8 cellular contexts compared by ENCODE assay signal in the genomic region with DNA sequence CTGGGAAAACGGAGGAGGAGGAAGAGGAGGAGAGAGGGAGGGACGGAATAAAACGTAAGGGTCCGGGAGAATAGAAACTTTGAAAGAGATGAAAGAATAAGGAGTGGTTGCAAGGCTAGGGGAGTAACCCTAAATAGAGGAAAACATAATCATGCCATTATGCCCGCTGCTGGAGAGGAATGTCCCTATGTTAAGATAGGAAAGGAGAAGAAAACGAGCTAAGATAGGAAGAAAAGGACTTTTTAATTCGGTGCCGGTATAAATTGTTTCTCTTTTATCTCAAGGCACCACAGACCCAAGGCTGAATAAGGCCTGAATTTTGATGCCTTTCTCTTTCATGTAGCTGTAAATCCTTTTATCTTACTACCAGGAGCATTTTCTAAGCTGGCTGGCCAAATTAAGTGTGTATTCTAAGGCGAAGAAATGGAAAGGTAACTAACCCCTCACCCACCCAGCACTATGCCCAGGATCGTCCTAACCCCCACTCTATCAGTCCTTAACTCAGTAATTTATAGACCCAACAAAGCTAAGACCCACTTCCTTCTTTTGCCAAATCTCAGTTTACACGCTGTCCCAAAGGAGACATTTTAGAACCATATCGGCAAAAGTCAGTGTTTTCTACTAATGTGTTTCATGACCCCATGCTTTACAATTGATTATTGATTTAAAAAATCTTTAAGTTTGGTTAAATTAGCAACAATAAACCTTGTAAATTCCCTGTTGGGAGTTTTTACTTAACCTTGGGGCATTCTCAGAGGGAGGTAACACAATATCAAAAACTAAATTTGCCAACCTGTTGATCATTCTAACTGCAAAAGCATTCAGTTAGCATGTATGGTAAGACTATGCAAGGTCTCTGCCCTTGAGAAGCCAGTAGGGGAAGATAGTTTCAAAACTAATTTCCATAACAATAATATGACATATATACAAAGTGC. TPM values are rescaled to one million over a fixed set of nuclear protein-coding genes. Genes with fewer than 3 reads are reported as not detected.
A peak's percentile ranks its signal among the peaks of the same experiment; 100 is the strongest.
DNase-seq lines count a peak whose midpoint lies in the region; ATAC-seq and TF ChIP-seq lines count a peak whose summit lies in the region.

No MANE protein-coding gene starts in this region.

- peak overlapping the region; percentile 84 for H3K56ac ChIP-seq in IMR-90 (ENCODE audit: extremely low read depth, insufficient read depth, low read length)

- H3K4me2 ChIP-seq in IMR-90 (ENCODE audit: low read depth, low read length), result peak overlapping the region; percentile 99

- peak overlapping the region; percentile 18; the same call in 1 of the 2 replicates for H3K18ac ChIP-seq in IMR-90 (ENCODE audit: low read depth, low read length)

- no peak overlapping the region for H2BK15ac ChIP-seq in IMR-90 (ENCODE audit: low read depth, low read length)

- H4K91ac ChIP-seq in IMR-90 (ENCODE audit: insufficient read depth, low read depth, low read length), result no peak overlapping the region

- H3K27ac Mint-ChIP-seq in natural killer cell, result peak overlapping the region; percentile 91

- H3K9me1 ChIP-seq in IMR-90 (ENCODE audit: insufficient read depth, low read length), result no peaks in the 10 kb centered on the region

- in situ Hi-C loops in IMR-90 (cut with MboI; ENCODE audit: low sequenced_read_pairs), result no loop called here

- no peak for TF ChIP-seq RAD21 in IMR-90 (IDR thresholded peaks at IDR 0.05; ENCODE audit: low read length)

- no peak for DNase-seq in BJ (ENCODE audit: low read depth)
- no peak for DNase-seq in IMR-90
- DNase-seq in colonic mucosa, result no peak
- DNase-seq in natural killer cell, result no peak
- no peak for DNase-seq in activated gamma-delta T cell (lab: John Stamatoyannopoulos, UW)

- H3K14ac ChIP-seq in IMR-90 (replicated peaks; ENCODE audit: low read depth, low read length), result peak overlapping the region; percentile 83

- H3K79me1 ChIP-seq in IMR-90 (ENCODE audit: low read depth in 1 of 2, low read length in 2 of 2), result no peaks in the 10 kb centered on the region; a peak in 1 of 4 replicates

- H3K9ac ChIP-seq in IMR-90 (ENCODE audit: low read depth, low read length), result peak overlapping the region; percentile 91
- H3K9ac ChIP-seq in colonic mucosa (ENCODE audit: low read depth in 2 of 2, low read length in 2 of 2), result peak overlapping the region in 1 of 2 donors; percentile 78

- peaks cover 13 to 28% of the 10 kb centered on the region in 2 donors for H3K4me1 Mint-ChIP-seq in natural killer cell

- H3K27ac ChIP-seq in IMR-90 (ENCODE audit: insufficient read depth, low read length), result peak overlapping the region; percentile 86
- H3K27ac ChIP-seq in colonic mucosa, result peak overlapping the region; percentile 58

- H3K4me1 ChIP-seq in IMR-90 (ENCODE audit: control insufficient read depth, insufficient read depth, low read length) (no peaks in the 10 kb centered on the region), colonic mucosa (no peaks in the 10 kb centered on the region)

- peak overlapping the region; percentile 53; the same call in 1 of the 2 replicates for H3K23ac ChIP-seq in IMR-90 (ENCODE audit: low read depth, low read length)

- no peak for TF ChIP-seq CTCF in BJ (IDR thresholded peaks at IDR 0.05; ENCODE audit: insufficient read depth, low read depth, low read length)
- TF ChIP-seq CTCF in IMR-90 (conservative IDR thresholded peaks at IDR 0.05; ENCODE audit: low read depth, low read length), result no peak
- TF ChIP-seq CTCF in colonic mucosa (IDR thresholded peaks at IDR 0.05), result no peak
- no peak for TF ChIP-seq CTCF in natural killer cell (IDR thresholded peaks at IDR 0.05)

- H3K36me3 ChIP-seq in BJ (ENCODE audit: control insufficient read depth, insufficient read depth, low read length), result no peaks in the 10 kb centered on the region
- H3K36me3 ChIP-seq in IMR-90 (ENCODE audit: control insufficient read depth, insufficient read depth, low read length), result no peaks in the 10 kb centered on the region; the same call in 1 of the 2 replicates
- no peaks in the 10 kb centered on the region for H3K36me3 ChIP-seq in colonic mucosa

- H3K9me3 ChIP-seq in IMR-90 (ENCODE audit: control insufficient read depth, insufficient read depth, low read length) (no peaks in the 10 kb centered on the region), colonic mucosa (no peaks in the 10 kb centered on the region)

- intact Hi-C loops in IMR-90 (cut with micrococcal nuclease) (loop anchor here (1.0 to 2.0 kb wide), 2 partner anchors 42 to 69 kb away; a partner anchor contains a TSS), colonic mucosa (cut with DNase I) (no loop called here), natural killer cell (cut with micrococcal nuclease) (loop anchor here (1.0 to 5.0 kb wide), 3 partner anchors 41 to 68 kb away; a partner anchor contains a TSS)

- no peaks in the 10 kb centered on the region for H3K36me3 Mint-ChIP-seq in natural killer cell

- dilution Hi-C loops in IMR-90 (cut with HindIII; ENCODE audit: low sequenced_read_pairs, unreplicated experiment), result no loop called here

- H2BK120ac ChIP-seq in IMR-90 (ENCODE audit: low read depth, low read length), result no peak overlapping the region

- H2AK9ac ChIP-seq in IMR-90 (replicated peaks; ENCODE audit: low read depth, low read length, poor library complexity), result no peak overlapping the region

- H3K9me3 Mint-ChIP-seq in natural killer cell, result no peaks in the 10 kb centered on the region

- peak overlapping the region; percentile 91 for H2BK5ac ChIP-seq in IMR-90 (ENCODE audit: low read depth, low read length, poor library complexity, severe bottlenecking)

- ATAC-seq in IMR-90 (ENCODE audit: low read depth), result no peak
- no peak for ATAC-seq in natural killer cell
- ATAC-seq in GM21786 (IDR thresholded peaks at IDR 0.05; ENCODE audit: unreplicated experiment), result no peak
- no peak for ATAC-seq in HG03520 (IDR thresholded peaks at IDR 0.05; ENCODE audit: unreplicated experiment)
- no peak for ATAC-seq in HG03469 (IDR thresholded peaks at IDR 0.05; ENCODE audit: unreplicated experiment)

- H2AFZ ChIP-seq in IMR-90 (replicated peaks; ENCODE audit: low read length, poor library complexity), result no peak overlapping the region

- H3K27me3 Mint-ChIP-seq in natural killer cell (ENCODE audit: low read depth in 2 of 2), result no peaks in the 10 kb centered on the region

- peak overlapping the region; percentile 41; the same call in 1 of the 2 replicates for H3K4ac ChIP-seq in IMR-90 (ENCODE audit: low read depth, low read length)

- peak overlapping the region; percentile 93 for H3K4me3 Mint-ChIP-seq in natural killer cell

- TF ChIP-seq POLR2A in IMR-90 (IDR thresholded peaks at IDR 0.05; ENCODE audit: low read depth, low read length), result peak; percentile 67

- POLR2A ChIA-PET in BJ (lab: Charles Lee) (interaction anchor here (0.5 to 0.6 kb wide), 2 partner anchors 42 to 942 kb away, joined by 3 to 10 read pairs; a partner anchor contains a TSS), IMR-90 (lab: Charles Lee; ENCODE audit: unreplicated experiment) (interaction anchor here (0.6 to 2.0 kb wide), 3 partner anchors 12 to 77 kb away, joined by 4 to 12 read pairs (median 10); a partner anchor contains a TSS)

- 0% methylated on average over 4 of the region's 12 CpGs; no CpG with 5 or more reads in 1 of the 2 experiments for WGBS in IMR-90 (ENCODE audit: extremely low coverage in 2 of 2, insufficient read length in 1 of 2), 2 experiments

- H3K27me3 ChIP-seq in BJ (ENCODE audit: control insufficient read depth, insufficient read depth, low read length), result no peaks in the 10 kb centered on the region
- no peaks in the 10 kb centered on the region for H3K27me3 ChIP-seq in IMR-90 (ENCODE audit: control insufficient read depth, insufficient read depth, low read length)
- H3K27me3 ChIP-seq in colonic mucosa, result no peaks in the 10 kb centered on the region

- H3K4me3 ChIP-seq in BJ (ENCODE audit: low read depth, low read length) (peak overlapping the region; percentile 62), IMR-90 (ENCODE audit: insufficient read depth, low read depth, low read length) (peak overlapping the region; percentile 96), colonic mucosa (peak overlapping the region; percentile 41)

- no TSS peak for BruUV-seq in IMR-90 (replicated peaks; lab: Mats Ljungman, UMichigan)

- CTCF ChIA-PET in BJ (lab: Yijun Ruan, JAX), result interaction anchor here (1.4 kb wide), 1 partner anchor 42 kb away, joined by 3 read pairs; a partner anchor contains a TSS
- CTCF ChIA-PET in IMR-90 (lab: Yijun Ruan, JAX), result interaction anchor here (0.9 to 1.1 kb wide), 2 partner anchors 12 to 57 kb away, joined by 3 to 6 read pairs; no protein-coding TSS in a partner anchor

- peak overlapping the region; percentile 73 for H4K5ac ChIP-seq in IMR-90 (ENCODE audit: low read depth, low read length)

- H2AK5ac ChIP-seq in IMR-90 (ENCODE audit: low read depth, low read length), result no peak overlapping the region; the same call in 1 of the 2 replicates

- peak overlapping the region; percentile 69 to 75; a peak in 3 of 4 replicates for H4K8ac ChIP-seq in IMR-90 (ENCODE audit: low read depth in 2 of 2, low read length in 2 of 2)

- no peak overlapping the region for H2BK20ac ChIP-seq in IMR-90 (ENCODE audit: low read depth, low read length)

- no peaks in the 10 kb centered on the region for H4K20me1 ChIP-seq in IMR-90 (ENCODE audit: insufficient read depth, low read length)

TF ChIP-seq in IMR-90, 13 proteins besides CTCF, POLR2A, EP300 and RAD21 (continues in another document):
- no peak for TF ChIP-seq CEBPB (IDR thresholded peaks at IDR 0.05; ENCODE audit: low read depth, low read length)
- TF ChIP-seq RFX5 (IDR thresholded peaks at IDR 0.05; ENCODE audit: low read depth, low read length), result no peak
- no peak for TF ChIP-seq MAFK (IDR thresholded peaks at IDR 0.05; ENCODE audit: low read depth, low read length)

RNA-seq across cellular contexts. Expression of a gene that starts 1.1 kb away (rescaled TPM):
- polyA plus RNA-seq in BJ (2011; rRNA removed) (107 and 114 TPM in 2 replicates), IMR-90 (2012; rRNA removed) (21.1 and 30.9 TPM in 2 replicates)
- 165 and 280 TPM in 2 replicates for polyA minus RNA-seq in BJ (2011; rRNA and poly(A)+ RNA removed)
- total RNA-seq in IMR-90 (2012; rRNA removed) (19.4 and 33.1 TPM in 2 replicates), colonic mucosa (10 to 100 TPM; 29.7 to 38.1 TPM), natural killer cell (10 to 100 TPM; 32.6 to 42.3 (median 33.3) TPM)
- polyA plus RNA-seq in IMR-90 (2012; cell fraction: cytosol; rRNA removed), result 9.7 and 11.3 TPM in 2 replicates
- 22.0 and 63.6 TPM in 2 replicates for polyA plus RNA-seq in IMR-90 (2012; cell fraction: nucleus; rRNA removed; ENCODE audit: low replicate concordance)

RNA-seq across cellular contexts. Expression of a gene that starts 42.0 kb away (rescaled TPM):
- polyA plus RNA-seq in BJ (2011; rRNA removed), result 36.9 and 66.0 TPM in 2 replicates
- polyA minus RNA-seq in BJ (2011; rRNA and poly(A)+ RNA removed), result 4.9 and 7.0 TPM in 2 replicates
- total RNA-seq in IMR-90 (2012; rRNA removed), result 36.9 and 48.6 TPM in 2 replicates
- 45.8 and 52.8 TPM in 2 replicates for polyA plus RNA-seq in IMR-90 (2012; rRNA removed)
- polyA plus RNA-seq in IMR-90 (2012; cell fraction: cytosol; rRNA removed), result 9.8 and 20.8 TPM in 2 replicates
- 3.1 and 25.6 TPM in 2 replicates for polyA plus RNA-seq in IMR-90 (2012; cell fraction: nucleus; rRNA removed; ENCODE audit: low replicate concordance)
- 10 to 100 TPM; 37.6 to 60.4 TPM for total RNA-seq in colonic mucosa
- total RNA-seq in natural killer cell, result 10 to 100 TPM; 17.6 to 21.2 (median 18.8) TPM

Comparison
In these comparisons a context has a peak if more than half of its experiments do, and no peak if none do; other contexts are left out.
1. H3K4me3 ChIP-seq: peak in every context shown above with its lines; median percentile 96 in IMR-90; 62 in BJ; 41 in colonic mucosa.